ENCODE assay signal across 25 cellular contexts in the genomic region with DNA sequence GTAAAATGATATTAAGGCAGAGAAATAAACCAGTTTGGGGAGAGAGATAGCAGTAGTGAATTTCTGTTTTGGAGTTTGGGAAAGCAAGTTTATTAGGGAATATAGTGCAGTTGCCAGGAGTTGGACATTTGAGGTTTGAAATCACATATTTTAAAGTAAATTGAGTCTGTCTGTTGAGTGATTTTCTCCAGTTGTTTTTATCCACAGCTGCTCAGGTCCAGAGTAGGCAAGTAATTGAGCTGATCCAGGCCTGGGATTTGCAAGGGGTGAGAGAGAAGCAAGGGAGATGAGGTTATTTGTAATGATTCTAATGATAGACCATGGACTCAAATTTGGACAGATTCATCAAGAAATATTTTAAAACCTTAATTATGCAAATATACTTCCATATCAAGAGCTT.
"Had no signal": no experiment of that assay in that cellular context is flagged by ENCODE, and none has a peak within 500 bp of the region (broad histone marks: within the 10 kb centered on the region; RNA-seq: fewer than 3 reads in every experiment).

No MANE protein-coding gene starts in this region.

- H3K9me3 Mint-ChIP-seq: activated T-cell treated with anti-CD3 and anti-CD28 coated beads, Interleukin-2, amount 50 U/mL, for 72 hours; T-cell; T-helper 2 cell treated with Interferon-gamma antibody and Interleukin-4, amounts not matched to agents 5 μg/mL and 100 μg/mL, for 36 hours had no signal

- H3K4me2 ChIP-seq: hepatocyte had no signal

- DNase-seq: activated CD4-positive, alpha-beta T cell treated with anti-CD3 and anti-CD28 coated beads for 4 hours; activated CD4-positive, alpha-beta T cell treated with anti-CD3 and anti-CD28 coated beads, Interleukin-2, amount 50 U/mL, for 4 hours; activated naive CD4-positive, alpha-beta T cell treated with Interleukin-2 at 50 U/mL for 16 hours; activated T-cell treated with anti-CD3 and anti-CD28 coated beads for 4 hours; activated T-cell treated with anti-CD3 and anti-CD28 coated beads, Interleukin-2, amount 50 U/mL, for 72 hours; anterior cingulate cortex; dermis blood vessel endothelial cell; effector CD4-positive, alpha-beta T cell; esophagus squamous epithelium; gastrocnemius medialis; lower lobe of right lung; mesenchymal stem cell; pancreas; psoas muscle; stimulated activated CD4-positive, alpha-beta T cell treated with anti-CD3 and anti-CD28 coated beads, Interleukin-15, amount 100 ng/mL, for 24 hours; stimulated activated CD4-positive, alpha-beta T cell treated with anti-CD3 and anti-CD28 coated beads, Interleukin-2, amount 100 ng/mL, for 24 hours; stimulated activated naive CD4-positive, alpha-beta T cell treated with Interleukin-2 at 50 U/mL for 16 hours; T-cell; trophoblast cell had no signal

- H3K27ac Mint-ChIP-seq: activated naive CD8-positive, alpha-beta T cell; T-helper 2 cell treated with Interferon-gamma antibody and Interleukin-4, amounts not matched to agents 5 μg/mL and 100 μg/mL, for 36 hours had no signal

- H2AFZ ChIP-seq: hepatocyte had no signal

- H3K4me1 ChIP-seq: lower lobe of right lung had no signal

- H3K27me3 Mint-ChIP-seq: activated naive CD8-positive, alpha-beta T cell; T-cell had no signal

- H3K27me3 ChIP-seq: esophagus squamous epithelium, gastrocnemius medialis, hepatocyte, pancreas had no signal

- H3K79me2 ChIP-seq: hepatocyte had no signal

- H3K4me3 Mint-ChIP-seq: activated naive CD8-positive, alpha-beta T cell; activated T-cell treated with anti-CD3 and anti-CD28 coated beads, Interleukin-2, amount 50 U/mL, for 72 hours; T-cell; T-helper 2 cell treated with Interferon-gamma antibody and Interleukin-4, amounts not matched to agents 5 μg/mL and 100 μg/mL, for 36 hours had no signal

- H3K9me3 ChIP-seq: esophagus squamous epithelium, gastrocnemius medialis, lower lobe of right lung, pancreas, psoas muscle, thoracic aorta had no signal

- H3K27ac ChIP-seq: epithelial cell of prostate, esophagus squamous epithelium, gastrocnemius medialis, hepatocyte, lower lobe of right lung, pancreas, psoas muscle, thoracic aorta had no signal

- ATAC-seq: activated T-cell treated with anti-CD3 and anti-CD28 coated beads, Interleukin-2, amount 50 U/mL, for 72 hours; gastrocnemius medialis; left lobe of liver; lower lobe of right lung; pancreas; psoas muscle; T-cell had no signal
